Comparison of ENCODE assay signal across 1 cellular context in the genomic region with DNA sequence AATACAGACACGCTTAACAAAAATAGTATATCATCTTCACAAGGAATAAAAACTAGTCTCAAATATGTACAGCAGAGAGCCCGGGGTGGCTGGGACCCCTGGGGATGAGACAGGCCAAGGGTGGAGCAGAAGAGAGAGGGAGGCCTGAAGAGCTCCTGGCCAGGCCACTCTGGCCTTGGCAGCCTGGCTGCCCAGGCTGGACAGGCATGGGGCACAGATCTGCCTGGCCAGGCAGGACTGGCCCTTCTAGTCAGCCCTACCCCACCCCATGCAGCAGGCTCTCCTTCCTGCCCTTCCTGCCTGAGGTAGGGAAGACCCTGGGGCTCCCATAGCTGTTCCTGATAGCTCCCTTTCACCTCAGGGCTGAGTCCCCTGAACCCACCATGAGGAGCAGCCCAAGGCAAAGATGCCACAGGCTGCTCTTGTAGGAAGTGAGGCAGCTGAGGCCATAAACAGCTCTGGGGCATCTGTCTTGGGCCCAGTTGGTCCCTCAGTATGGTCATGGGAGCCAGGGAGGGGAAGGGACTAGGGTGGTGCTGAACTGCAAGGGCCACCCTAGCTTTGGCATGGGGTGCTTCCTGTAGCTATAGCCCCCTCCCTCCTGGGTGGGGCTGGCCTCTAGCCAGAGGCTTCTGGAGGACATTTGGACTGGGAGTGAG.
A peak's percentile ranks its signal among the peaks of the same experiment; 100 is the strongest.
TF ChIP-seq lines count a peak whose summit lies in the region.

No MANE protein-coding gene starts in this region.

TF ChIP-seq in K562, 482 proteins besides CTCF, POLR2A, EP300 and RAD21 (continues in another document):
- TF ChIP-seq MXI1 (IDR thresholded peaks at IDR 0.05; ENCODE audit: low read depth, low read length) (no peak), ZNF146 (CRISPR knock-in tag; IDR thresholded peaks at IDR 0.05; ENCODE audit: unreplicated experiment) (no peak), POLR2G (IDR thresholded peaks at IDR 0.05; ENCODE audit: low read depth, low read length) (peak; percentile 58; the same call in 1 of the 2 replicates), POLR3G (IDR thresholded peaks at IDR 0.05; ENCODE audit: extremely low read depth, insufficient read length, insufficient replicate concordance) (no peak), MEF2D (tag; conservative IDR thresholded peaks at IDR 0.05; ENCODE audit: low read depth) (no peak), HBP1 (CRISPR knock-in tag; IDR thresholded peaks at IDR 0.05) (no peak), ETV1 (tag; conservative IDR thresholded peaks at IDR 0.05; ENCODE audit: low read depth) (no peak), ELF2 (CRISPR knock-in tag; IDR thresholded peaks at IDR 0.05) (no peak), THAP7 (CRISPR knock-in tag; IDR thresholded peaks at IDR 0.05) (no peak), MAFF (IDR thresholded peaks at IDR 0.05; ENCODE audit: low read length) (no peak), ESRRA (IDR thresholded peaks at IDR 0.05; ENCODE audit: borderline replicate concordance, low read depth) (no peak), FOXJ3 (CRISPR knock-in tag; IDR thresholded peaks at IDR 0.05) (no peak), SMARCA5 (IDR thresholded peaks at IDR 0.05) (no peak), TSC22D4 (tag; IDR thresholded peaks at IDR 0.05) (no peak), SMARCB1 (IDR thresholded peaks at IDR 0.05; ENCODE audit: insufficient read length, low read depth) (no peak), NFIC (IDR thresholded peaks at IDR 0.05) (peak; percentile 69), MCM5 (IDR thresholded peaks at IDR 0.05; ENCODE audit: low read depth) (no peak), U2AF1 (optimal IDR thresholded peaks at IDR 0.05; ENCODE audit: low read depth, low read length) (no peak), CEBPB (tag; IDR thresholded peaks at IDR 0.05) (no peak), ZNF76 (CRISPR knock-in tag; IDR thresholded peaks at IDR 0.05; ENCODE audit: borderline replicate concordance) (peak; percentile 27; the same call in 1 of the 2 replicates), GABPB1 (CRISPR knock-in tag; IDR thresholded peaks at IDR 0.05) (no peak), NR1H2 (CRISPR knock-in tag; IDR thresholded peaks at IDR 0.05) (no peak), ZNF707 (CRISPR knock-in tag; conservative IDR thresholded peaks at IDR 0.05) (no peak), NFXL1 (CRISPR knock-in tag; IDR thresholded peaks at IDR 0.05) (no peak), MAZ (CRISPR knock-in tag; conservative IDR thresholded peaks at IDR 0.05 in 1 of 2, IDR thresholded peaks at IDR 0.05 in 1 of 2) (no peak; a peak in 2 of 4 replicates), TCF7L2 (IDR thresholded peaks at IDR 0.05; ENCODE audit: low read depth, low read length) (no peak), ZC3H11A (IDR thresholded peaks at IDR 0.05; ENCODE audit: low read depth, low read length) (no peak), U2AF2 (optimal IDR thresholded peaks at IDR 0.05; ENCODE audit: low read depth, low read length) (no peak), ZNF592 (IDR thresholded peaks at IDR 0.05) (peak; percentile 67; the same call in 1 of the 2 replicates), ZNF184 (CRISPR knock-in tag; IDR thresholded peaks at IDR 0.05) (no peak), NR4A1 (CRISPR knock-in tag; IDR thresholded peaks at IDR 0.05) (no peak), NR4A1 (tag; IDR thresholded peaks at IDR 0.05) (no peak), KDM1A (IDR thresholded peaks at IDR 0.05) (no peak)
- TF ChIP-seq, protein P1, sequence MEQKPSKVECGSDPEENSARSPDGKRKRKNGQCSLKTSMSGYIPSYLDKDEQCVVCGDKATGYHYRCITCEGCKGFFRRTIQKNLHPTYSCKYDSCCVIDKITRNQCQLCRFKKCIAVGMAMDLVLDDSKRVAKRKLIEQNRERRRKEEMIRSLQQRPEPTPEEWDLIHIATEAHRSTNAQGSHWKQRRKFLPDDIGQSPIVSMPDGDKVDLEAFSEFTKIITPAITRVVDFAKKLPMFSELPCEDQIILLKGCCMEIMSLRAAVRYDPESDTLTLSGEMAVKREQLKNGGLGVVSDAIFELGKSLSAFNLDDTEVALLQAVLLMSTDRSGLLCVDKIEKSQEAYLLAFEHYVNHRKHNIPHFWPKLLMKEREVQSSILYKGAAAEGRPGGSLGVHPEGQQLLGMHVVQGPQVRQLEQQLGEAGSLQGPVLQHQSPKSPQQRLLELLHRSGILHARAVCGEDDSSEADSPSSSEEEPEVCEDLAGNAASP (IDR thresholded peaks at IDR 0.05): no peak
- TF ChIP-seq, protein P2, sequence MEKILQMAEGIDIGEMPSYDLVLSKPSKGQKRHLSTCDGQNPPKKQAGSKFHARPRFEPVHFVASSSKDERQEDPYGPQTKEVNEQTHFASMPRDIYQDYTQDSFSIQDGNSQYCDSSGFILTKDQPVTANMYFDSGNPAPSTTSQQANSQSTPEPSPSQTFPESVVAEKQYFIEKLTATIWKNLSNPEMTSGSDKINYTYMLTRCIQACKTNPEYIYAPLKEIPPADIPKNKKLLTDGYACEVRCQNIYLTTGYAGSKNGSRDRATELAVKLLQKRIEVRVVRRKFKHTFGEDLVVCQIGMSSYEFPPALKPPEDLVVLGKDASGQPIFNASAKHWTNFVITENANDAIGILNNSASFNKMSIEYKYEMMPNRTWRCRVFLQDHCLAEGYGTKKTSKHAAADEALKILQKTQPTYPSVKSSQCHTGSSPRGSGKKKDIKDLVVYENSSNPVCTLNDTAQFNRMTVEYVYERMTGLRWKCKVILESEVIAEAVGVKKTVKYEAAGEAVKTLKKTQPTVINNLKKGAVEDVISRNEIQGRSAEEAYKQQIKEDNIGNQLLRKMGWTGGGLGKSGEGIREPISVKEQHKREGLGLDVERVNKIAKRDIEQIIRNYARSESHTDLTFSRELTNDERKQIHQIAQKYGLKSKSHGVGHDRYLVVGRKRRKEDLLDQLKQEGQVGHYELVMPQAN (IDR thresholded peaks at IDR 0.05; ENCODE audit: borderline replicate concordance): no peak
- TF ChIP-seq, protein P3, sequence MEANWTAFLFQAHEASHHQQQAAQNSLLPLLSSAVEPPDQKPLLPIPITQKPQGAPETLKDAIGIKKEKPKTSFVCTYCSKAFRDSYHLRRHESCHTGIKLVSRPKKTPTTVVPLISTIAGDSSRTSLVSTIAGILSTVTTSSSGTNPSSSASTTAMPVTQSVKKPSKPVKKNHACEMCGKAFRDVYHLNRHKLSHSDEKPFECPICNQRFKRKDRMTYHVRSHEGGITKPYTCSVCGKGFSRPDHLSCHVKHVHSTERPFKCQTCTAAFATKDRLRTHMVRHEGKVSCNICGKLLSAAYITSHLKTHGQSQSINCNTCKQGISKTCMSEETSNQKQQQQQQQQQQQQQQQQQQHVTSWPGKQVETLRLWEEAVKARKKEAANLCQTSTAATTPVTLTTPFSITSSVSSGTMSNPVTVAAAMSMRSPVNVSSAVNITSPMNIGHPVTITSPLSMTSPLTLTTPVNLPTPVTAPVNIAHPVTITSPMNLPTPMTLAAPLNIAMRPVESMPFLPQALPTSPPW (CRISPR knock-in tag; IDR thresholded peaks at IDR 0.05): no peak
- TF ChIP-seq, protein P4, sequence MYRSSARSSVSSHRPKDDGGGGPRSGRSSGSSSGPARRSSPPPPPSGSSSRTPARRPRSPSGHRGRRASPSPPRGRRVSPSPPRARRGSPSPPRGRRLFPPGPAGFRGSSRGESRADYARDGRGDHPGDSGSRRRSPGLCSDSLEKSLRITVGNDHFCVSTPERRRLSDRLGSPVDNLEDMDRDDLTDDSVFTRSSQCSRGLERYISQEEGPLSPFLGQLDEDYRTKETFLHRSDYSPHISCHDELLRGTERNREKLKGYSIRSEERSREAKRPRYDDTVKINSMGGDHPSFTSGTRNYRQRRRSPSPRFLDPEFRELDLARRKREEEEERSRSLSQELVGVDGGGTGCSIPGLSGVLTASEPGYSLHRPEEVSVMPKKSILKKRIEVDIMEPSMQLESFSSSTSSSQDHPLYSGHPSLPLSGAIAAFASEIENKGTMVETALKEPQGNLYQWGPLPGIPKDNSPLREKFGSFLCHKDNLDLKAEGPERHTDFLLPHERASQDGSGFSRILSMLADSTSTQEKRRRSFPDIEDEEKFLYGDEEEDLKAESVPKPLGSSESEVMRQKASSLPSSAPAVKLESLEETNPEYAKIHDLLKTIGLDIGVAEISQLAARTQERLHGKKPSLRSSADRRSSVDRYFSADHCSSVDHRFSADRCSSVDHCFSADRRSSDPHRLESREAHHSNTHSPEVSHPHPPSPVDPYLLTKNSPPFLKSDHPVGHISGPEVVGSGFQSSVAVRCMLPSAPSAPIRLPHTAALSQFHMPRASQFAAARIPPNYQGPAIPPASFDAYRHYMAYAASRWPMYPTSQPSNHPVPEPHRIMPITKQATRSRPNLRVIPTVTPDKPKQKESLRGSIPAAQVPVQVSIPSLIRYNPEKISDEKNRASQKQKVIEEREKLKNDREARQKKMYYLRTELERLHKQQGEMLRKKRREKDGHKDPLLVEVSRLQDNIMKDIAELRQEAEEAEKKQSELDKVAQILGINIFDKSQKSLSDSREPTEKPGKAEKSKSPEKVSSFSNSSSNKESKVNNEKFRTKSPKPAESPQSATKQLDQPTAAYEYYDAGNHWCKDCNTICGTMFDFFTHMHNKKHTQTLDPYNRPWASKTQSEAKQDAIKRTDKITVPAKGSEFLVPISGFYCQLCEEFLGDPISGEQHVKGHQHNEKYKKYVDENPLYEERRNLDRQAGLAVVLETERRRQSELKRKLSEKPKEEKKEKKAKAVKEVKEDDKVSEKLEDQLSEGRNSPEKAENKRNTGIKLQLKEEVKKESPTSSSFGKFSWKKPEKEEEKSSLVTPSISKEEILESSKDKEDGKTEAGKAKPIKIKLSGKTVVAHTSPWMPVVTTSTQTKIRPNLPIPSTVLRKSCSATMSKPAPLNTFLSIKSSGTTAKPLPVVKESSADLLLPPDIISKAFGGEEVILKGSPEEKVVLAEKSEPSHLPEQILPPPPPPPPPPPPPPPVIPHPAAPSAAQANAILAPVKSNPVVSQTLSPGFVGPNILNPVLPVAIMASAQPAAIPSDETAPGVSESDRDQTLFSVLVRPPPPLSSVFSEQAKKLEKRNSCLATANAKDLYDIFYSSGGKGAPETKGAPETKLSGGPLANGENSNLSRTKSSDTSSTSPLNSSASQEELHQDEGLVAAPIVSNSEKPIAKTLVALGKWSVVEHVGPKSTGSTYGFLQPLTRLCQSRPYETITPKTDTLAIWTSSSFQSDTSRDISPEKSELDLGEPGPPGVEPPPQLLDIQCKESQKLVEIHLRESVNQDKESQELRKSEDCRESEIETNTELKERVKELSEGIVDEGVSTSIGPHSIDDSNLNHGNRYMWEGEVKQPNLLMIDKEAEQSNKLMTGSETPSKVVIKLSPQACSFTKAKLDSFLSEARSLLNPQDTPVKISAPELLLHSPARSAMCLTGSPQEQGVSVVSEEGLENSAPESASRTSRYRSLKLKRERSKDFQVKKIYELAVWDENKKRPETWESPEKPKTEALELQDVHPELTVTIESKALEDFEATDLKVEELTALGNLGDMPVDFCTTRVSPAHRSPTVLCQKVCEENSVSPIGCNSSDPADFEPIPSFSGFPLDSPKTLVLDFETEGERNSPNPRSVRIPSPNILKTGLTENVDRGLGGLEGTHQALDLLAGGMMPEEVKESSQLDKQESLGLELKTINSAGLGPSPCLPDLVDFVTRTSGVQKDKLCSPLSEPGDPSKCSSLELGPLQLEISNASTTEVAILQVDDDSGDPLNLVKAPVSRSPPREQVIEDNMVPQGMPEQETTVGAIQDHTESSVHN (IDR thresholded peaks at IDR 0.05; ENCODE audit: borderline replicate concordance in 1 of 2, low read depth in 1 of 2): no peak
- TF ChIP-seq, protein P5, sequence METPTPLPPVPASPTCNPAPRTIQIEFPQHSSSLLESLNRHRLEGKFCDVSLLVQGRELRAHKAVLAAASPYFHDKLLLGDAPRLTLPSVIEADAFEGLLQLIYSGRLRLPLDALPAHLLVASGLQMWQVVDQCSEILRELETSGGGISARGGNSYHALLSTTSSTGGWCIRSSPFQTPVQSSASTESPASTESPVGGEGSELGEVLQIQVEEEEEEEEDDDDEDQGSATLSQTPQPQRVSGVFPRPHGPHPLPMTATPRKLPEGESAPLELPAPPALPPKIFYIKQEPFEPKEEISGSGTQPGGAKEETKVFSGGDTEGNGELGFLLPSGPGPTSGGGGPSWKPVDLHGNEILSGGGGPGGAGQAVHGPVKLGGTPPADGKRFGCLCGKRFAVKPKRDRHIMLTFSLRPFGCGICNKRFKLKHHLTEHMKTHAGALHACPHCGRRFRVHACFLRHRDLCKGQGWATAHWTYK (CRISPR knock-in tag; IDR thresholded peaks at IDR 0.05): 0 out of 2 replicates have a peak, but pooled peaks have one; percentile 54
